Comparison of ENCODE assay signal across 17 cellular contexts in the genomic region with DNA sequence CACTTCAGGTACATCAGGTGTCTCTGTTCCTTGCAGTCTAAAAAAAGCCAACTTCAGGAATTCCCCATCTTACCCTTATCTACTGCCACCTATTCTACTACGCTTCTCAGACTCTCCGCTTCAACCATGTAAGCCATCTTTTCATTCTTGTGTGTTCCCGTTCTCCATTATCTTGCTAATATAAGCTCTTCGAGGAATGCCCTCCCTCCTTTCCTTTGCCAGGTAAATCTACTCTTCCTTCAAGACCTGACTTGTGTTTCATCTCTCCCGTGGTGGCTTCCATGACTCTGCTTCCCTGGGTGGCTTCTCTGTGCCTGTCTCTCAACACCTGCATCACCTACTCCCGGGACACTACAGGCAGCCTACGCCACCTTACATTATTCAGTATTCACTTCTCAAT. TPM values are rescaled to one million over a fixed set of nuclear protein-coding genes. Genes with fewer than 3 reads are reported as not detected.
DNase-seq lines count a peak whose midpoint lies in the region; ATAC-seq and TF ChIP-seq lines count a peak whose summit lies in the region.
"Had no signal": no experiment of that assay in that cellular context is flagged by ENCODE, and none has a peak within 500 bp of the region (broad histone marks: within the 10 kb centered on the region; RNA-seq: fewer than 3 reads in every experiment).

No MANE protein-coding gene starts in this region.

- H3K36me3 ChIP-seq in left ventricle myocardium inferior (no peaks in the 10 kb centered on the region), heart right ventricle (no peaks in the 10 kb centered on the region), osteoblast (ENCODE audit: insufficient read depth, low read length) (no peaks in the 10 kb centered on the region), vagina (no peaks in the 10 kb centered on the region)

- no peaks in the 10 kb centered on the region for H3K79me2 ChIP-seq in osteoblast (ENCODE audit: insufficient read depth, low read length)

- ATAC-seq in heart right ventricle, result no peak
- no peak for ATAC-seq in GM19397 (IDR thresholded peaks at IDR 0.05; ENCODE audit: unreplicated experiment)

- H3K4me3 Mint-ChIP-seq in glutamatergic neuron (ENCODE audit: unreplicated experiment), result peak overlapping the region; percentile 64
- H3K4me3 Mint-ChIP-seq: activated CD4-positive, alpha-beta memory T cell treated with anti-CD3 and anti-CD28 coated beads, Interleukin-2, amount 10 ng/mL, durations not matched to agents 7 days and 5 days; T-helper 2 cell treated with Interferon-gamma antibody and Interleukin-4, amounts not matched to agents 5 μg/mL and 100 μg/mL, for 36 hours had no signal

- H3K9me3 ChIP-seq in left ventricle myocardium inferior (replicated peaks), result peaks cover 2% of the 10 kb centered on the region
- H3K9me3 ChIP-seq in heart right ventricle, result peaks cover 0 to under 1% (median 0%) of the 10 kb centered on the region in 11 donors
- no peaks in the 10 kb centered on the region for H3K9me3 ChIP-seq in osteoblast (ENCODE audit: low read depth, low read length)
- H3K9me3 ChIP-seq in vagina, result no peaks in the 10 kb centered on the region
- H3K9me3 ChIP-seq: Caco-2, testis had no signal

- no peaks in the 10 kb centered on the region for H3K36me3 Mint-ChIP-seq in glutamatergic neuron (ENCODE audit: unreplicated experiment)

- no peak for TF ChIP-seq POLR2A in vagina (IDR thresholded peaks at IDR 0.05)

- H3K4me1 ChIP-seq in left ventricle myocardium inferior (peaks cover 23% of the 10 kb centered on the region), heart right ventricle (peaks cover 0 to 22% (median 9%) of the 10 kb centered on the region in 9 donors), osteoblast (ENCODE audit: insufficient read depth, low read length) (peaks cover 53% of the 10 kb centered on the region), vagina (peaks cover 32% of the 10 kb centered on the region)

- intact Hi-C loops in left ventricle myocardium inferior (cut with micrococcal nuclease), result no loop called here
- intact Hi-C loops in heart right ventricle (cut with DNase I), result loop anchor here in 6 of 10 donors (5.0 to 10.0 kb wide), 8 partner anchors 56 to 729 kb away; a partner anchor contains a TSS
- intact Hi-C loops in vagina (cut with DNase I), result no loop called here

- peak overlapping the region; percentile 72 for H3K27ac ChIP-seq in left ventricle myocardium inferior (replicated peaks)
- H3K27ac ChIP-seq in heart right ventricle, result peak overlapping the region in 3 of 10 donors; percentile 50 to 76 (median 56)
- peak overlapping the region; percentile 96 for H3K27ac ChIP-seq in osteoblast (ENCODE audit: low read depth, low read length)
- H3K27ac ChIP-seq in vagina, result peak overlapping the region; percentile 88
- H3K27ac ChIP-seq: PC-9 had no signal

- H4K20me1 ChIP-seq in osteoblast (ENCODE audit: insufficient read depth, low read length), result no peaks in the 10 kb centered on the region

- TF ChIP-seq CTCF in left ventricle myocardium inferior (IDR thresholded peaks at IDR 0.05; ENCODE audit: borderline replicate concordance) (no peak), heart right ventricle (IDR thresholded peaks at IDR 0.05) (no peak), glutamatergic neuron (IDR thresholded peaks at IDR 0.05; ENCODE audit: partially characterized antibody, unreplicated experiment) (no peak), osteoblast (IDR thresholded peaks at IDR 0.05; ENCODE audit: extremely low read depth, low read depth, low read length) (no peak), vagina (IDR thresholded peaks at IDR 0.05) (no peak)

- H3K27me3 Mint-ChIP-seq in glutamatergic neuron (ENCODE audit: unreplicated experiment), result peaks cover 8% of the 10 kb centered on the region

- H2AFZ ChIP-seq in osteoblast (ENCODE audit: low read length), result no peak overlapping the region
- H2AFZ ChIP-seq: PC-9 had no signal

- H3K9me3 Mint-ChIP-seq in glutamatergic neuron (ENCODE audit: unreplicated experiment), result peaks cover 8% of the 10 kb centered on the region
- H3K9me3 Mint-ChIP-seq: activated CD4-positive, alpha-beta memory T cell treated with anti-CD3 and anti-CD28 coated beads, Interleukin-2, amount 10 ng/mL, durations not matched to agents 7 days and 5 days; T-helper 2 cell treated with Interferon-gamma antibody and Interleukin-4, amounts not matched to agents 5 μg/mL and 100 μg/mL, for 36 hours had no signal

- H3K27me3 ChIP-seq in left ventricle myocardium inferior (ENCODE audit: low read depth) (no peaks in the 10 kb centered on the region), heart right ventricle (peaks cover 0 to 7% (median 0%) of the 10 kb centered on the region in 7 donors), osteoblast (ENCODE audit: insufficient read depth, low read length) (no peaks in the 10 kb centered on the region), vagina (no peaks in the 10 kb centered on the region)
- H3K27me3 ChIP-seq: testis had no signal

- no peak for DNase-seq in left ventricle myocardium inferior
- no peak for DNase-seq in heart right ventricle
- no peak for DNase-seq in glutamatergic neuron
- no peak for DNase-seq in osteoblast (ENCODE audit: insufficient read length, low spot score, missing footprints)
- DNase-seq in vagina (ENCODE audit: extremely low spot score in 2 of 2), result no peak
- DNase-seq in RPMI8226, result no peak
- no peak for DNase-seq in stimulated activated CD4-positive, alpha-beta T cell treated with anti-CD3 and anti-CD28 coated beads, Interleukin-12 subunit alpha, Interleukin-12 subunit beta, amount 100 ng/mL, for 4 hours
- DNase-seq: activated CD4-positive, alpha-beta memory T cell treated with anti-CD3 and anti-CD28 coated beads, Interleukin-2, amount 10 ng/mL, durations not matched to agents 7 days and 5 days; activated effector memory CD4-positive, alpha-beta T cell treated with anti-CD3 and anti-CD28 coated beads, Interleukin-2, amount 50 U/mL, for 16 hours; Caco-2; NCI-H1417 treated with DMSO at 0.1 percent for 48 hours; NCI-H446; PC-9; testis had no signal

- 93 to 94% methylated on average over 7 of the region's 7 CpGs for WGBS in heart right ventricle, 2 donors

- no peak overlapping the region for H3K4me2 ChIP-seq in osteoblast (ENCODE audit: insufficient read depth, low read length)
- H3K4me2 ChIP-seq: PC-9 had no signal

- H3K4me3 ChIP-seq in left ventricle myocardium inferior (no peak overlapping the region), heart right ventricle (no peak overlapping the region), osteoblast (ENCODE audit: insufficient read depth, low read length) (no peak overlapping the region), vagina (no peak overlapping the region)
- H3K4me3 ChIP-seq: PC-9, testis had no signal

- peaks cover 43% of the 10 kb centered on the region for H3K4me1 Mint-ChIP-seq in glutamatergic neuron (ENCODE audit: low read depth, unreplicated experiment)

- peak overlapping the region; percentile 99 for H3K27ac Mint-ChIP-seq in glutamatergic neuron (ENCODE audit: unreplicated experiment)
- H3K27ac Mint-ChIP-seq: activated CD4-positive, alpha-beta memory T cell treated with anti-CD3 and anti-CD28 coated beads, Interleukin-2, amount 10 ng/mL, durations not matched to agents 7 days and 5 days; T-helper 2 cell treated with Interferon-gamma antibody and Interleukin-4, amounts not matched to agents 5 μg/mL and 100 μg/mL, for 36 hours had no signal

RNA-seq across cellular contexts. Expression of a gene that starts 42.3 kb away (rescaled TPM):
- total RNA-seq in left ventricle myocardium inferior (5.9 TPM), heart right ventricle (10 to 100 TPM in 1 of 10 donors, 1 to 10 TPM in 9; 3.2 to 22.1 (median 5.5) TPM), glutamatergic neuron (ENCODE audit: unreplicated experiment) (0.51 TPM), osteoblast (46.7 and 96.1 TPM in 2 replicates), vagina (46.4 TPM)
- polyA plus RNA-seq in heart right ventricle, result 10 to 100 TPM in 1 of 2 donors, 1 to 10 TPM in 1; 6.1 to 10.2 TPM
- total RNA-seq: A172, Caco-2, PC-9 had no signal

Comparison
In these comparisons a context has a peak if more than half of its experiments do, and no peak if none do; other contexts are left out.
1. intact Hi-C loops: an anchor here in heart right ventricle (5.0 to 10.0 kb wide); none called in left ventricle myocardium inferior and vagina.